Comparison of ENCODE assay signal across 1 cellular context in genomic region chr4:78862314-78862737, GRCh38.
TF ChIP-seq lines count a peak whose summit lies in the region.

No MANE protein-coding gene starts in this region.

TF ChIP-seq in HepG2, 621 proteins besides CTCF, POLR2A, EP300 and RAD21 (continued from another document):
- no peak for TF ChIP-seq PBX3 (CRISPR knock-in tag; IDR thresholded peaks at IDR 0.05; ENCODE audit: borderline replicate concordance)
- no peak for TF ChIP-seq TOPORS (CRISPR knock-in tag; IDR thresholded peaks at IDR 0.05)
- TF ChIP-seq TEF (CRISPR knock-in tag; IDR thresholded peaks at IDR 0.05): 0 out of 2 replicates have a peak, but pooled peaks have one; percentile 44
- no peak for TF ChIP-seq ONECUT2 (CRISPR knock-in tag; IDR thresholded peaks at IDR 0.05)
- TF ChIP-seq SIX1 (CRISPR knock-in tag; IDR thresholded peaks at IDR 0.05; ENCODE audit: borderline replicate concordance): peak; percentile 32; the same call in 1 of the 2 replicates
- TF ChIP-seq ELK4 (CRISPR knock-in tag; IDR thresholded peaks at IDR 0.05; ENCODE audit: borderline replicate concordance): no peak
- peak; percentile 58 for TF ChIP-seq SIX4 (CRISPR knock-in tag; IDR thresholded peaks at IDR 0.05)
- no peak for TF ChIP-seq NR0B2 (CRISPR knock-in tag; IDR thresholded peaks at IDR 0.05)
- no peak for TF ChIP-seq GTF2F1 (IDR thresholded peaks at IDR 0.05; ENCODE audit: low read length)
- TF ChIP-seq NCOA5 (CRISPR knock-in tag; IDR thresholded peaks at IDR 0.05): no peak
- TF ChIP-seq ZNF543 (CRISPR knock-in tag; IDR thresholded peaks at IDR 0.05): no peak
- no peak for TF ChIP-seq ZNF546 (CRISPR knock-in tag; conservative IDR thresholded peaks at IDR 0.05)
- peak; percentile 70 for TF ChIP-seq RARA (CRISPR knock-in tag; IDR thresholded peaks at IDR 0.05)
- no peak for TF ChIP-seq PLRG1 (conservative IDR thresholded peaks at IDR 0.05)
- no peak for TF ChIP-seq ZNF709 (CRISPR knock-in tag; IDR thresholded peaks at IDR 0.05)
- no peak for TF ChIP-seq JDP2 (CRISPR knock-in tag; IDR thresholded peaks at IDR 0.05; ENCODE audit: borderline replicate concordance)
- no peak for TF ChIP-seq NR2C2 (CRISPR knock-in tag; IDR thresholded peaks at IDR 0.05; ENCODE audit: borderline replicate concordance)
- TF ChIP-seq KLF13 (CRISPR knock-in tag; IDR thresholded peaks at IDR 0.05): no peak
- no peak for TF ChIP-seq SPEN (CRISPR knock-in tag; IDR thresholded peaks at IDR 0.05; ENCODE audit: low read depth)
- no peak for TF ChIP-seq E2F1 (CRISPR knock-in tag; IDR thresholded peaks at IDR 0.05)
- no peak for TF ChIP-seq ZNF629 (CRISPR knock-in tag; conservative IDR thresholded peaks at IDR 0.05)
- TF ChIP-seq NFIB (CRISPR knock-in tag; IDR thresholded peaks at IDR 0.05; ENCODE audit: borderline replicate concordance): no peak
- TF ChIP-seq GATA4 (IDR thresholded peaks at IDR 0.05; ENCODE audit: borderline replicate concordance, low read depth): no peak
- no peak for TF ChIP-seq ZNF235 (CRISPR knock-in tag; IDR thresholded peaks at IDR 0.05; ENCODE audit: borderline replicate concordance)
- no peak for TF ChIP-seq PRDM4 (CRISPR knock-in tag; IDR thresholded peaks at IDR 0.05; ENCODE audit: borderline replicate concordance)
- TF ChIP-seq AHDC1 (CRISPR knock-in tag; IDR thresholded peaks at IDR 0.05; ENCODE audit: borderline replicate concordance): peak; percentile 78; the same call in 1 of the 2 replicates
- no peak for TF ChIP-seq HOXA5 (CRISPR knock-in tag; IDR thresholded peaks at IDR 0.05)
- no peak for TF ChIP-seq MLLT10 (CRISPR knock-in tag; IDR thresholded peaks at IDR 0.05)
- peak; percentile 35; the same call in 1 of the 2 replicates for TF ChIP-seq MAFF (IDR thresholded peaks at IDR 0.05; ENCODE audit: low read depth, low read length)
- TF ChIP-seq KMT2B (CRISPR knock-in tag; IDR thresholded peaks at IDR 0.05): no peak
- no peak for TF ChIP-seq ZNF33B (CRISPR knock-in tag; IDR thresholded peaks at IDR 0.05)
- TF ChIP-seq IRF1 (CRISPR knock-in tag; IDR thresholded peaks at IDR 0.05; ENCODE audit: low read depth): no peak
- peak; percentile 49; the same call in 1 of the 2 replicates for TF ChIP-seq MEIS2 (CRISPR knock-in tag; IDR thresholded peaks at IDR 0.05)
- no peak for TF ChIP-seq ZNF567 (CRISPR knock-in tag; IDR thresholded peaks at IDR 0.05; ENCODE audit: borderline replicate concordance)
TF ChIP-seq in HepG2: peak in this region for 126.
